ENCODE assay signal across 9 cellular contexts in the genomic region with DNA sequence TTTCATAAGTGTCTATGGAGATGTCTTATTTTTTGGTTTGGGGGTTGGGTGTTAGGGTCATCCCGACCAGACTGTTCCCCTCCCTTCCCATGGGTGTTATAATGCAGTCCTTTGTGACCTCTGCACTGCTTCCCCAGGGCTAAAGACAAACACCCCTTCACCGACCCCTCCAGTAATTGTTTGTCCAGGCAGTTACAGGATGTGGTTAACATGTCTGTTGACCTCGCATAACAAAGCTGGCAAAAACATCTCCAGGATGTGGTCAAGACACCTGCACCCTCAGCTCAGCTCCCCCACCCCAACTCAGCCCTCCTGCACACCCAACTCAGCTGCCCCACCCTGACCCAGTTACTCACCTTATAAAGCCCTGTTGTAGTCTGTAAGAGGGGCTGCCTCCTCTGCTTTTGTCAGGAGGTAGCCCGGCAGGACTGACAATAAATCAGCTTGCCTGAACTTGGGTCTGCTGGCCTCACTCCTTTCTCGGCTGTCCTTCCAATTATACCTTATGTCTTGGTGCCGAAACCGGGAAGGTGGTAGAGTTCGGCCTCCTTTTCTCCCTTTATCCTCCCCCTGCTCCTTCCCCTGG.
DNase-seq lines count a peak whose midpoint lies in the region; ATAC-seq and TF ChIP-seq lines count a peak whose summit lies in the region.
"Had no signal": no experiment of that assay in that cellular context is flagged by ENCODE, and none has a peak within 500 bp of the region (broad histone marks: within the 10 kb centered on the region; RNA-seq: fewer than 3 reads in every experiment).

No MANE protein-coding gene starts in this region.

- no peaks in the 10 kb centered on the region for H3K27me3 Mint-ChIP-seq in natural killer cell (ENCODE audit: low read depth in 2 of 2)

- H3K14ac ChIP-seq in mesenchymal stem cell (ENCODE audit: low read length in 2 of 2) = no peak overlapping the region

- peaks cover 66 to 74% of the 10 kb centered on the region in 2 donors for H3K4me1 Mint-ChIP-seq in natural killer cell

- no peak overlapping the region for H2BK15ac ChIP-seq in mesenchymal stem cell (ENCODE audit: low read depth, poor library complexity, severe bottlenecking)

- H2AK5ac ChIP-seq in mesenchymal stem cell (ENCODE audit: low read length, severe bottlenecking) = no peak overlapping the region

- H3K79me1 ChIP-seq in mesenchymal stem cell (replicated peaks; ENCODE audit: low read length, poor library complexity, severe bottlenecking) = no peaks in the 10 kb centered on the region

- H3K27ac ChIP-seq in RWPE2 (ENCODE audit: poor library complexity, severe bottlenecking) = no peak overlapping the region
- no peak overlapping the region for H3K27ac ChIP-seq in mesenchymal stem cell (ENCODE audit: low read length, poor library complexity, severe bottlenecking)
- H3K27ac ChIP-seq: heart left ventricle, SK-N-MC had no signal

- no peak overlapping the region for H4K91ac ChIP-seq in mesenchymal stem cell (ENCODE audit: low read length)

- no peak for TF ChIP-seq CTCF in RWPE2 (IDR thresholded peaks at IDR 0.05; ENCODE audit: poor library complexity, severe bottlenecking)
- no peak for TF ChIP-seq CTCF in natural killer cell (IDR thresholded peaks at IDR 0.05)

- H3K9ac ChIP-seq in mesenchymal stem cell (ENCODE audit: low read length) = no peak overlapping the region

- no peak overlapping the region for H3K23ac ChIP-seq in mesenchymal stem cell (ENCODE audit: low read length in 2 of 2)

- H3K4me1 ChIP-seq in RWPE2 (ENCODE audit: insufficient read depth, poor library complexity, severe bottlenecking) (peaks cover 10% of the 10 kb centered on the region), mesenchymal stem cell (ENCODE audit: control insufficient read depth, insufficient read depth, low read depth, low read length) (no peaks in the 10 kb centered on the region)

- intact Hi-C loops in natural killer cell (cut with micrococcal nuclease) = no loop called here

- H3K4me3 ChIP-seq in RWPE2 (ENCODE audit: severe bottlenecking) = no peak overlapping the region
- no peak overlapping the region for H3K4me3 ChIP-seq in mesenchymal stem cell (ENCODE audit: insufficient read depth in 1 of 2, low read depth in 1 of 2, low read length in 2 of 2)
- H3K4me3 ChIP-seq: heart left ventricle, SK-N-MC had no signal

- H3K36me3 Mint-ChIP-seq in natural killer cell = peaks cover 11% of the 10 kb centered on the region

- H3K4me3 Mint-ChIP-seq in natural killer cell = peak overlapping the region; percentile 65

- peak; percentile 97 for ATAC-seq in GM19043 (IDR thresholded peaks at IDR 0.05; ENCODE audit: low read depth, unreplicated experiment)
- peak; percentile 71 for ATAC-seq in HG02884 (IDR thresholded peaks at IDR 0.05; ENCODE audit: unreplicated experiment)
- peak; percentile 75 for ATAC-seq in RWPE2 (ENCODE audit: low read depth)
- ATAC-seq in natural killer cell = peak; percentile 80 to 90 (median 82)

- no peak overlapping the region for H2AFZ ChIP-seq in mesenchymal stem cell (ENCODE audit: low read depth, low read length)

- no peak overlapping the region for H4K8ac ChIP-seq in mesenchymal stem cell (ENCODE audit: low read length)

- no peak overlapping the region for H2BK12ac ChIP-seq in mesenchymal stem cell (ENCODE audit: low read length in 2 of 2)

- no peak overlapping the region for H3K18ac ChIP-seq in mesenchymal stem cell (ENCODE audit: low read depth in 1 of 2, low read length in 2 of 2)

- H2BK120ac ChIP-seq in mesenchymal stem cell (ENCODE audit: low read depth, low read length) = no peak overlapping the region

- 69% methylated on average over 7 of the region's 8 CpGs for WGBS in mesenchymal stem cell

- no peak overlapping the region for H3K4me2 ChIP-seq in mesenchymal stem cell (ENCODE audit: low read length, poor library complexity, severe bottlenecking)

- H3K4ac ChIP-seq in mesenchymal stem cell (ENCODE audit: low read depth in 1 of 2, low read length in 2 of 2) = no peak overlapping the region

- peaks cover 4 to 13% of the 10 kb centered on the region in 2 donors for H3K9me3 Mint-ChIP-seq in natural killer cell

- no peak overlapping the region for H2BK5ac ChIP-seq in mesenchymal stem cell (ENCODE audit: low read depth, low read length, poor library complexity, severe bottlenecking)

- H3K27ac Mint-ChIP-seq in natural killer cell = peak overlapping the region; percentile 69 to 74

- H3K27me3 ChIP-seq in RWPE2 (ENCODE audit: insufficient read depth, poor library complexity, severe bottlenecking) (no peaks in the 10 kb centered on the region), mesenchymal stem cell (ENCODE audit: control insufficient read depth in 1 of 2, insufficient read depth in 1 of 2, low read length in 2 of 2) (no peaks in the 10 kb centered on the region)

- DNase-seq in RWPE2 (ENCODE audit: low spot score) (no peak), natural killer cell (peak; percentile 34), pons (ENCODE audit: low spot score) (no peak), mesenchymal stem cell (no peak)
- no peak for DNase-seq in stimulated activated CD4-positive, alpha-beta T cell treated with anti-CD3 and anti-CD28 coated beads, Interleukin-4, amount 100 ng/mL, for 1 hour
- DNase-seq: heart left ventricle had no signal

- H3K36me3 ChIP-seq in RWPE2 (ENCODE audit: low read depth) = no peaks in the 10 kb centered on the region
- H3K36me3 ChIP-seq in mesenchymal stem cell (ENCODE audit: control insufficient read depth in 1 of 2, insufficient read depth in 2 of 2, low read depth in 1 of 2, low read length in 2 of 2) = no peaks in the 10 kb centered on the region
- H3K36me3 ChIP-seq: heart left ventricle had no signal

- no peaks in the 10 kb centered on the region for H3K9me3 ChIP-seq in RWPE2 (ENCODE audit: severe bottlenecking)
- H3K9me3 ChIP-seq in mesenchymal stem cell (ENCODE audit: control insufficient read depth, low read length) = no peaks in the 10 kb centered on the region
